In the genomic region with DNA sequence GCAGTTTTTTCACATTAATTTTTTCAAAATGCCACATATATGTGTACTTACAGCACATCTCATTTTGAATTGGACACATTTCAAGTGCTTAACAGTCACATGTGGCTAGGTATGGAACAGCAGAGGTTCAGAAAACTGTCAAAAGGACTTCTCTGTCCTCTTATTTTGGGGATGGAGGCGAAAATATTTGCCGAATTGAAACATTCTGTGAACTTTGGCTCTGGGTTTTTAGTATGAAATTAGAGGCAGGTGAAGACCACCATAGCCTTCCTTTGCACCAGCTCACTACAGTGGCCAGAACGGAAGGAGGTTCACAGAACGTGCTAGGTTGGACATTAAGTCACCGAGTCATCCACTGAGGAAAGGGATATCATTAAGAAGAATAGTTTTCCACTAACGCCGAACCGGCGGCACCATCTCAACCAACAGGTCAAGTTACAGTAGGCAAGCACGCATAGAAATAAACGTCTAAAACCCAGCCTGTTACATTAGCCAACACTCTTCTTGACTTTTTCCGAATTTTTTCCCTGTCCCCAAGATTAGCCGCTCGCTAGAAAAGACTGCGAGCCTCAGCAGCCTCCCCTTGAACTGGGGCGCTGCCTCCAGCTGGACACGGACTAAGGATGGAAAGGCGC, we compare ENCODE assay signal across 1 cellular context.
TF ChIP-seq lines count a peak whose summit lies in the region.

No MANE protein-coding gene starts in this region.

TF ChIP-seq in H1, 55 proteins besides CTCF, POLR2A, EP300 and RAD21 (continued from another document):
- TF ChIP-seq SIRT6 (IDR thresholded peaks at IDR 0.05; ENCODE audit: low read length) (no peak), TAF7 (optimal IDR thresholded peaks at IDR 0.05; ENCODE audit: borderline replicate concordance, low read depth, low read length) (peak; percentile 21), KDM4A (IDR thresholded peaks at IDR 0.05; ENCODE audit: low read depth, low read length, severe bottlenecking) (peak; percentile 39), POU5F1 (IDR thresholded peaks at IDR 0.05; ENCODE audit: low read depth, low read length) (no peak), PHF8 (conservative IDR thresholded peaks at IDR 0.05; ENCODE audit: low read depth, low read length) (no peak), BRCA1 (IDR thresholded peaks at IDR 0.05; ENCODE audit: low read depth, low read length) (no peak), TEAD4 (IDR thresholded peaks at IDR 0.05; ENCODE audit: low read depth, low read length) (no peak), CHD2 (IDR thresholded peaks at IDR 0.05; ENCODE audit: low read length) (no peak), GABPA (IDR thresholded peaks at IDR 0.05; ENCODE audit: borderline replicate concordance, insufficient read depth, low read length) (no peak)
- TF ChIP-seq, protein P1, sequence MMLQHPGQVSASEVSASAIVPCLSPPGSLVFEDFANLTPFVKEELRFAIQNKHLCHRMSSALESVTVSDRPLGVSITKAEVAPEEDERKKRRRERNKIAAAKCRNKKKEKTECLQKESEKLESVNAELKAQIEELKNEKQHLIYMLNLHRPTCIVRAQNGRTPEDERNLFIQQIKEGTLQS (IDR thresholded peaks at IDR 0.05; ENCODE audit: insufficient read depth, low read depth, low read length), result no peak
TF ChIP-seq in H1: peak in this region for 2.
